17 cellular contexts compared by ENCODE assay signal in the genomic region with DNA sequence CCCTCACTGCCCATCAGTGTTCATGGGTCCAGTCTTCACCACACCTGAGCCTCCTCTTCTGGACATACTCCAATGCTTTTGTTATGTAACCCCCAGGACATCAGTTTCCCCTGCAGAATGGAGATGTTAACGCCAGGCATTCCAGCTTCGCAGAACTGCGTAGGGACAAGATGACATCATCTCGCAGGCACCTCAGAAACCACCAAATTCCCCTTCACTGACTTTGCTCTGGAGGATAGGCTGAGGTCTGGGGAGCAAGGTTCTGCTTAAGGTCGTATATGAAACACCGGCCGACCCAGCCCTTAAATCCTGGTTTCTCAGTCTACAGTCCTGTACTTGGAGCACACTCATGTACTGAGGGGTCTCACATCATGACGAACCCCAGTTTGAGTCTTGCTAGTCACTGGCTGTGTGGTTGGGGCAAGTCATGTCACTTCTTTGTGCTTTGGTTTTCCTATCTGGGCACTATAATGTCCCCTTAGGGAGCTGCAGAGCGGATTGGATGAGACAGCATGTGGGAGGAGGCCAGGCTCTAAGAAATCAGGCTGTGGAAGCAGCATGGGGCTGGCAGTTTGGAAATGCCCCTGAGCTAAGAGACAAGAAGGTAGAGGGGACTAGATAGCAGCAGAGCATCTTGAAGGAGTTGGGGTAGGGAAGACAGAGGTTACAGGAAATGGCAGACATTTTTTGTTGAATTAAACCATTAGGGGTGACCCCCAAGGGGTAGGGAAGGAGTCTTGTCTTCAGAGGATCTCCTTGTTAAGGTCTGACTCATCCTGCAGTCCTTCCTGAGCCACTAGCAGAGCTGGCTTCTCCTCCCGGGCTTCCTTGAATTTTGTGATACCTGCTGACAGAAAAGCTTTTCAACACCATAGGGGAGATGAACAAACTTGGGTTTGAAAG.
DNase-seq lines count a peak whose midpoint lies in the region; TF ChIP-seq lines count a peak whose summit lies in the region.
"Had no signal": no experiment of that assay in that cellular context is flagged by ENCODE, and none has a peak within 500 bp of the region (broad histone marks: within the 10 kb centered on the region; RNA-seq: fewer than 3 reads in every experiment).

No MANE protein-coding gene starts in this region.

- peak overlapping the region; percentile 21 for H3K4me2 ChIP-seq in mammary epithelial cell (ENCODE audit: insufficient read depth, low read depth, low read length)
- H3K4me2 ChIP-seq: BLaER1 treated with 17β-estradiol and CSF1 and Interleukin-3, amounts not matched to agents 10 nM and 100 nM; KMS-11 had no signal

- H3K36me3 ChIP-seq in mammary epithelial cell (ENCODE audit: insufficient read depth, low read length), result no peaks in the 10 kb centered on the region
- no peaks in the 10 kb centered on the region for H3K36me3 ChIP-seq in mesodermal cell (ENCODE audit: control insufficient read depth, insufficient read depth, low read length)
- H3K36me3 ChIP-seq in stomach, result no peaks in the 10 kb centered on the region
- H3K36me3 ChIP-seq: BLaER1 treated with 17β-estradiol and CSF1 and Interleukin-3, amounts not matched to agents 10 nM and 100 nM; prostate gland; tibial artery had no signal

- no peaks in the 10 kb centered on the region for H3K9me3 ChIP-seq in mammary epithelial cell (replicated peaks; ENCODE audit: insufficient read depth, low read length)
- no peaks in the 10 kb centered on the region for H3K9me3 ChIP-seq in mesodermal cell (ENCODE audit: control insufficient read depth, low read length)
- no peaks in the 10 kb centered on the region for H3K9me3 ChIP-seq in stomach
- H3K9me3 ChIP-seq: BLaER1 treated with 17β-estradiol and CSF1 and Interleukin-3, amounts not matched to agents 10 nM and 100 nM; prostate gland; tibial artery had no signal

- H4K20me1 ChIP-seq in mammary epithelial cell (ENCODE audit: insufficient read depth, low read length), result no peaks in the 10 kb centered on the region
- H4K20me1 ChIP-seq: BLaER1 treated with 17β-estradiol and CSF1 and Interleukin-3, amounts not matched to agents 10 nM and 100 nM had no signal

- in situ Hi-C loops in mammary epithelial cell (cut with MboI; ENCODE audit: low sequenced_read_pairs in 2 of 2), result no loop called here

- 71% methylated on average over 10 of the region's 10 CpGs for WGBS in mammary epithelial cell (ENCODE audit: low coverage, missing lambda C conversion rate)
- whole genome bisulfite sequencing in mesodermal cell (ENCODE audit: insufficient coverage in 2 of 2), 2 experiments, result 78 to 84% methylated on average over 5 to 8 of the region's 10 CpGs
- 89 to 91% (median 90%) methylated on average over 10 of the region's 10 CpGs for WGBS in stomach, 5 donors

- DNase-seq in Calu3, result no peak
- DNase-seq in M059J (ENCODE audit: low read depth), result peak; percentile 85
- no peak for DNase-seq in mammary epithelial cell
- DNase-seq in NCI-H748 treated with DMSO at 0.1 percent for 48 hours (lab: John Stamatoyannopoulos, UW), result no peak
- DNase-seq in Ammon's horn (ENCODE audit: low spot score), result no peak
- no peak for DNase-seq in stomach
- no peak for DNase-seq in GM03348 (ENCODE audit: low spot score)
- DNase-seq: activated CD4-positive, alpha-beta T cell treated with anti-CD3 and anti-CD28 coated beads, Interleukin-2, amount 10 ng/mL, durations not matched to agents 7 days and 5 days; activated T-cell treated with anti-CD3 and anti-CD28 coated beads, Interleukin-2, amount 50 U/mL, for 48 hours; aorta; NCI-H524 treated with DMSO at 0.1 percent for 48 hours had no signal

- H3K27me3 Mint-ChIP-seq in Calu3 (ENCODE audit: unreplicated experiment), result no peaks in the 10 kb centered on the region

- peaks cover 11% of the 10 kb centered on the region for H3K36me3 Mint-ChIP-seq in Calu3 (ENCODE audit: insufficient read depth, unreplicated experiment)

- BruUV-seq in Calu3 (replicated peaks; lab: Mats Ljungman, UMichigan) (no TSS peak), mammary epithelial cell (replicated peaks; lab: Mats Ljungman, UMichigan) (no TSS peak)

- H2AFZ ChIP-seq in mammary epithelial cell (ENCODE audit: low read depth, low read length), result no peak overlapping the region

- peak overlapping the region; percentile 54 for H3K27ac Mint-ChIP-seq in Calu3 (ENCODE audit: unreplicated experiment)
- H3K27ac Mint-ChIP-seq: activated CD4-positive, alpha-beta T cell treated with anti-CD3 and anti-CD28 coated beads, Interleukin-2, amount 10 ng/mL, durations not matched to agents 7 days and 5 days; T-helper 1 cell treated with Interleukin-12 subunit alpha and Interleukin-12 subunit beta and Interleukin-4 antibody, amounts not matched to agents 30 μg/mL and 1 μg/mL, for 36 hours had no signal

- no peaks in the 10 kb centered on the region for H3K9me3 Mint-ChIP-seq in Calu3 (ENCODE audit: low read depth, unreplicated experiment)
- H3K9me3 Mint-ChIP-seq: activated CD4-positive, alpha-beta T cell treated with anti-CD3 and anti-CD28 coated beads, Interleukin-2, amount 10 ng/mL, durations not matched to agents 7 days and 5 days; T-helper 1 cell treated with Interleukin-12 subunit alpha and Interleukin-12 subunit beta and Interleukin-4 antibody, amounts not matched to agents 30 μg/mL and 1 μg/mL, for 36 hours had no signal

- H3K27ac ChIP-seq in mammary epithelial cell (ENCODE audit: insufficient read depth, low read depth, low read length), result no peak overlapping the region
- H3K27ac ChIP-seq in mesodermal cell (ENCODE audit: low read depth, low read length, severe bottlenecking), result peak overlapping the region; percentile 73
- no peak overlapping the region for H3K27ac ChIP-seq in stomach
- H3K27ac ChIP-seq: BLaER1 treated with 17β-estradiol and CSF1 and Interleukin-3, amounts not matched to agents 10 nM and 100 nM; KMS-11; prostate gland; tibial artery had no signal

- no peaks in the 10 kb centered on the region for H3K79me2 ChIP-seq in mammary epithelial cell (ENCODE audit: insufficient read depth, low read length)

- H3K4me3 Mint-ChIP-seq in Calu3 (ENCODE audit: low read depth, unreplicated experiment), result no peak overlapping the region
- H3K4me3 Mint-ChIP-seq: activated CD4-positive, alpha-beta T cell treated with anti-CD3 and anti-CD28 coated beads, Interleukin-2, amount 10 ng/mL, durations not matched to agents 7 days and 5 days; T-helper 1 cell treated with Interleukin-12 subunit alpha and Interleukin-12 subunit beta and Interleukin-4 antibody, amounts not matched to agents 30 μg/mL and 1 μg/mL, for 36 hours had no signal

- no peak for TF ChIP-seq EP300 in stomach (IDR thresholded peaks at IDR 0.05)

- H3K4me1 ChIP-seq in mammary epithelial cell (ENCODE audit: insufficient read depth, low read length), result peaks cover 25% of the 10 kb centered on the region
- peaks cover 60% of the 10 kb centered on the region for H3K4me1 ChIP-seq in mesodermal cell (ENCODE audit: control insufficient read depth, insufficient read depth, low read length, poor library complexity, severe bottlenecking)
- H3K4me1 ChIP-seq in stomach, result peaks cover 0 to 12% (median 10%) of the 10 kb centered on the region in 4 donors

- no peak overlapping the region for H3K9ac ChIP-seq in mammary epithelial cell (ENCODE audit: insufficient read depth, low read length)
- H3K9ac ChIP-seq: BLaER1 treated with 17β-estradiol and CSF1 and Interleukin-3, amounts not matched to agents 10 nM and 100 nM; KMS-11 had no signal

- peaks cover 32% of the 10 kb centered on the region for H3K4me1 Mint-ChIP-seq in Calu3 (ENCODE audit: low read depth, unreplicated experiment)
- H3K4me1 Mint-ChIP-seq: activated CD4-positive, alpha-beta T cell treated with anti-CD3 and anti-CD28 coated beads, Interleukin-2, amount 10 ng/mL, durations not matched to agents 7 days and 5 days had no signal

- no peak for TF ChIP-seq CTCF in Calu3 (IDR thresholded peaks at IDR 0.05; ENCODE audit: unreplicated experiment)
- no peak for TF ChIP-seq CTCF in mammary epithelial cell (conservative IDR thresholded peaks at IDR 0.05 in 1 of 2, IDR thresholded peaks at IDR 0.05 in 1 of 2; ENCODE audit: extremely low read depth in 1 of 2, insufficient read depth in 1 of 2, low read depth in 1 of 2, low read length in 2 of 2)
- no peak for TF ChIP-seq CTCF in stomach (IDR thresholded peaks at IDR 0.05)

- H3K4me3 ChIP-seq in mammary epithelial cell (replicated peaks in 1 of 3; ENCODE audit: insufficient read depth in 1 of 3, low read depth in 2 of 3, low read length in 3 of 3) (no peak overlapping the region), mesodermal cell (ENCODE audit: extremely low read depth, insufficient read depth, low read length, poor library complexity, severe bottlenecking) (no peak overlapping the region), stomach (no peak overlapping the region)
- H3K4me3 ChIP-seq: BLaER1 treated with 17β-estradiol and CSF1 and Interleukin-3, amounts not matched to agents 10 nM and 100 nM; prostate gland; tibial artery had no signal

- no peak for TF ChIP-seq POLR2A in stomach (IDR thresholded peaks at IDR 0.05)

- H3K27me3 ChIP-seq in mammary epithelial cell (ENCODE audit: insufficient read depth, low read length), result no peaks in the 10 kb centered on the region
- peaks cover 0 to 31% (median 0%) of the 10 kb centered on the region in 3 donors for H3K27me3 ChIP-seq in stomach
- H3K27me3 ChIP-seq: BLaER1 treated with 17β-estradiol and CSF1 and Interleukin-3, amounts not matched to agents 10 nM and 100 nM; tibial artery had no signal

- intact Hi-C loops in Calu3 (cut with micrococcal nuclease; ENCODE audit: unreplicated experiment) (no loop called here), mammary epithelial cell (cut with micrococcal nuclease) (no loop called here), stomach (cut with DNase I; ENCODE audit: low total_unique reads) (no loop called here)

- dilution Hi-C loops in mammary epithelial cell (cut with HindIII; ENCODE audit: low sequenced_read_pairs), result no loop called here

- CTCF ChIA-PET in Calu3 (lab: Charles Lee) (interaction anchor here (0.9 to 1.2 kb wide), 2 partner anchors 48 to 49 kb away, joined by 4 read pairs; no protein-coding TSS in a partner anchor), mammary epithelial cell (lab: Charles Lee; ENCODE audit: low non-redundant PET) (no interaction called here)
